1 cellular context compared by ENCODE assay signal in the genomic region with DNA sequence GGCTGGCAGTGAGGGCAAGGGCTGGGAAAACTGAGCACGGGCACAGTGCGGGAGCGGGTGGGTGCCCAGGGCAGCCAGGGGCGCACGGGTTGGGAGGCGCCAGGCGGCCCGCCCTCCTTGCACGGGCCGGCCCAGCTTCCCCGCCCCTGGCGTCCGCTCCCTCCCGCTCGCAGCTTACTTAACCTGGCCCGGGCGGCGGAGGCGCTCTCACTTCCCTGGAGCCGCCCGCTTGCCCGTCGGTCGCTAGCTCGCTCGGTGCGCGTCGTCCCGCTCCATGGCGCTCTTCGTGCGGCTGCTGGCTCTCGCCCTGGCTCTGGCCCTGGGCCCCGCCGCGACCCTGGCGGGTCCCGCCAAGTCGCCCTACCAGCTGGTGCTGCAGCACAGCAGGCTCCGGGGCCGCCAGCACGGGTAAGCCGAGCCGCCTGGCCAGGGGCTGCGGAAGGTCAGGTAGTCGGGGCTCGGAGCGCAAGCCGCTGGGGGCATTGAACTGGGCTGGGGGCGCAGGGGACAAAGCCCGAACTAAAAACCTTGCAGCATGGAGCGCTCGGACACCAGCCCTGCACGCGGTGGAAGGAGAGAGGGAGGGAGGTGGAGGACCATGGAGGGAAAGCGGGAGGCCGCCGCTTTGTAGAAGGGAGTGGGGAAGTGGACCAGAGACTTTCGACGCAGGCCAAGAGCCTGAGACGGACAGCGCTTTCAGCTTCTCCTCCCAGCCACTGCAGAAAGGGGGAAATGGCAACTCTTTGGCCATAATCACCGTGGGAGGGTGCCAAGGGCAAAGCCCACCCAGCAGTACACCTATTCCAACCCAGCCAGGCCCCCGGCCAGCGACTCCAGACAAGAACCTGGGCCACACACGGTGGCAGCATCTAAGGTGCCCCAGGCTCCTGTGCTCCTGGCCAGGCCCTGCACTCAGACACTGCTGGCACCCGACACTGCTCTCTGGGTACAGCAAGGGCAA.
TF ChIP-seq lines count a peak whose summit lies in the region.

Gene TGFBI (plus strand): TSS at position 207 of the 961 bp plus-strand sequence. CDS start 68 bp downstream, at position 275.

TF ChIP-seq in HepG2, 621 proteins besides CTCF, POLR2A, EP300 and RAD21 (continued from another document and continues in another):
- TF ChIP-seq ZSCAN5A (CRISPR knock-in tag; IDR thresholded peaks at IDR 0.05; ENCODE audit: borderline replicate concordance) = 0 out of 2 replicates have a peak, but pooled peaks have one; percentile 75
- TF ChIP-seq SP140L (CRISPR knock-in tag; IDR thresholded peaks at IDR 0.05; ENCODE audit: borderline replicate concordance) = no peak; the same call in 1 of the 2 replicates
- TF ChIP-seq, protein P1, sequence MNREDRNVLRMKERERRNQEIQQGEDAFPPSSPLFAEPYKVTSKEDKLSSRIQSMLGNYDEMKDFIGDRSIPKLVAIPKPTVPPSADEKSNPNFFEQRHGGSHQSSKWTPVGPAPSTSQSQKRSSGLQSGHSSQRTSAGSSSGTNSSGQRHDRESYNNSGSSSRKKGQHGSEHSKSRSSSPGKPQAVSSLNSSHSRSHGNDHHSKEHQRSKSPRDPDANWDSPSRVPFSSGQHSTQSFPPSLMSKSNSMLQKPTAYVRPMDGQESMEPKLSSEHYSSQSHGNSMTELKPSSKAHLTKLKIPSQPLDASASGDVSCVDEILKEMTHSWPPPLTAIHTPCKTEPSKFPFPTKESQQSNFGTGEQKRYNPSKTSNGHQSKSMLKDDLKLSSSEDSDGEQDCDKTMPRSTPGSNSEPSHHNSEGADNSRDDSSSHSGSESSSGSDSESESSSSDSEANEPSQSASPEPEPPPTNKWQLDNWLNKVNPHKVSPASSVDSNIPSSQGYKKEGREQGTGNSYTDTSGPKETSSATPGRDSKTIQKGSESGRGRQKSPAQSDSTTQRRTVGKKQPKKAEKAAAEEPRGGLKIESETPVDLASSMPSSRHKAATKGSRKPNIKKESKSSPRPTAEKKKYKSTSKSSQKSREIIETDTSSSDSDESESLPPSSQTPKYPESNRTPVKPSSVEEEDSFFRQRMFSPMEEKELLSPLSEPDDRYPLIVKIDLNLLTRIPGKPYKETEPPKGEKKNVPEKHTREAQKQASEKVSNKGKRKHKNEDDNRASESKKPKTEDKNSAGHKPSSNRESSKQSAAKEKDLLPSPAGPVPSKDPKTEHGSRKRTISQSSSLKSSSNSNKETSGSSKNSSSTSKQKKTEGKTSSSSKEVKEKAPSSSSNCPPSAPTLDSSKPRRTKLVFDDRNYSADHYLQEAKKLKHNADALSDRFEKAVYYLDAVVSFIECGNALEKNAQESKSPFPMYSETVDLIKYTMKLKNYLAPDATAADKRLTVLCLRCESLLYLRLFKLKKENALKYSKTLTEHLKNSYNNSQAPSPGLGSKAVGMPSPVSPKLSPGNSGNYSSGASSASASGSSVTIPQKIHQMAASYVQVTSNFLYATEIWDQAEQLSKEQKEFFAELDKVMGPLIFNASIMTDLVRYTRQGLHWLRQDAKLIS (CRISPR knock-in tag; IDR thresholded peaks at IDR 0.05) = no peak
- peak; percentile 69; the same call in 1 of the 2 replicates for TF ChIP-seq THAP7 (CRISPR knock-in tag; IDR thresholded peaks at IDR 0.05)
- TF ChIP-seq HNRNPH1 (optimal IDR thresholded peaks at IDR 0.05; ENCODE audit: low read depth, low read length) = no peak
- TF ChIP-seq ZBTB49 (CRISPR knock-in tag; IDR thresholded peaks at IDR 0.05; ENCODE audit: borderline replicate concordance) = no peak
- peak; percentile 62; the same call in 1 of the 2 replicates for TF ChIP-seq ZBTB38 (CRISPR knock-in tag; IDR thresholded peaks at IDR 0.05)
- TF ChIP-seq, protein P2, sequence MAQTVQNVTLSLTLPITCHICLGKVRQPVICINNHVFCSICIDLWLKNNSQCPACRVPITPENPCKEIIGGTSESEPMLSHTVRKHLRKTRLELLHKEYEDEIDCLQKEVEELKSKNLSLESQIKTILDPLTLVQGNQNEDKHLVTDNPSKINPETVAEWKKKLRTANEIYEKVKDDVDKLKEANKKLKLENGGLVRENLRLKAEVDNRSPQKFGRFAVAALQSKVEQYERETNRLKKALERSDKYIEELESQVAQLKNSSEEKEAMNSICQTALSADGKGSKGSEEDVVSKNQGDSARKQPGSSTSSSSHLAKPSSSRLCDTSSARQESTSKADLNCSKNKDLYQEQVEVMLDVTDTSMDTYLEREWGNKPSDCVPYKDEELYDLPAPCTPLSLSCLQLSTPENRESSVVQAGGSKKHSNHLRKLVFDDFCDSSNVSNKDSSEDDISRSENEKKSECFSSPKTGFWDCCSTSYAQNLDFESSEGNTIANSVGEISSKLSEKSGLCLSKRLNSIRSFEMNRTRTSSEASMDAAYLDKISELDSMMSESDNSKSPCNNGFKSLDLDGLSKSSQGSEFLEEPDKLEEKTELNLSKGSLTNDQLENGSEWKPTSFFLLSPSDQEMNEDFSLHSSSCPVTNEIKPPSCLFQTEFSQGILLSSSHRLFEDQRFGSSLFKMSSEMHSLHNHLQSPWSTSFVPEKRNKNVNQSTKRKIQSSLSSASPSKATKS (CRISPR knock-in tag; IDR thresholded peaks at IDR 0.05) = no peak
- TF ChIP-seq THRA (CRISPR knock-in tag; IDR thresholded peaks at IDR 0.05; ENCODE audit: borderline replicate concordance) = peak; percentile 53
- peak; percentile 84; the same call in 1 of the 2 replicates for TF ChIP-seq PAWR (CRISPR knock-in tag; IDR thresholded peaks at IDR 0.05; ENCODE audit: borderline replicate concordance)
- TF ChIP-seq ZNF772 (CRISPR knock-in tag; IDR thresholded peaks at IDR 0.05) = peak; percentile 92
- TF ChIP-seq ARID5B (CRISPR knock-in tag; IDR thresholded peaks at IDR 0.05) = peak; percentile 68
- TF ChIP-seq NBN (conservative IDR thresholded peaks at IDR 0.05) = no peak
- TF ChIP-seq, protein P3, sequence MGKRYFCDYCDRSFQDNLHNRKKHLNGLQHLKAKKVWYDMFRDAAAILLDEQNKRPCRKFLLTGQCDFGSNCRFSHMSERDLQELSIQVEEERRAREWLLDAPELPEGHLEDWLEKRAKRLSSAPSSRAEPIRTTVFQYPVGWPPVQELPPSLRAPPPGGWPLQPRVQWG (CRISPR knock-in tag; IDR thresholded peaks at IDR 0.05; ENCODE audit: borderline replicate concordance, low read depth) = no peak
- TF ChIP-seq TSC22D2 (CRISPR knock-in tag; IDR thresholded peaks at IDR 0.05; ENCODE audit: borderline replicate concordance) = 0 out of 2 replicates have a peak, but pooled peaks have one; percentile 89
- TF ChIP-seq FUBP1 (CRISPR knock-in tag; IDR thresholded peaks at IDR 0.05; ENCODE audit: borderline replicate concordance) = no peak
- 0 out of 2 replicates have a peak, but pooled peaks have one; percentile 68 for TF ChIP-seq SMAD9 (CRISPR knock-in tag; IDR thresholded peaks at IDR 0.05)
- no peak for TF ChIP-seq ZNF879 (CRISPR knock-in tag; IDR thresholded peaks at IDR 0.05)
- peak; percentile 78 for TF ChIP-seq TARDBP (CRISPR knock-in tag; IDR thresholded peaks at IDR 0.05)
- peak; percentile 95 for TF ChIP-seq ARNT2 (CRISPR knock-in tag; IDR thresholded peaks at IDR 0.05; ENCODE audit: low read depth)
- TF ChIP-seq ZNF616 (CRISPR knock-in tag; IDR thresholded peaks at IDR 0.05; ENCODE audit: low read depth) = 0 out of 2 replicates have a peak, but pooled peaks have one; percentile 26
- TF ChIP-seq TGIF2 (CRISPR knock-in tag; IDR thresholded peaks at IDR 0.05) = no peak
- TF ChIP-seq RBAK (CRISPR knock-in tag; IDR thresholded peaks at IDR 0.05) = no peak
- TF ChIP-seq ATF1 (CRISPR knock-in tag; IDR thresholded peaks at IDR 0.05) = no peak
- TF ChIP-seq GABPB1 (CRISPR knock-in tag; IDR thresholded peaks at IDR 0.05) = peak; percentile 80
- no peak for TF ChIP-seq CENPX (CRISPR knock-in tag; IDR thresholded peaks at IDR 0.05)
- TF ChIP-seq ZNF703 (CRISPR knock-in tag; IDR thresholded peaks at IDR 0.05; ENCODE audit: borderline replicate concordance) = no peak
- no peak for TF ChIP-seq FOXK1 (CRISPR knock-in tag; IDR thresholded peaks at IDR 0.05; ENCODE audit: borderline replicate concordance, low read depth)
- no peak for TF ChIP-seq TRIM22 (IDR thresholded peaks at IDR 0.05)
- peak; percentile 57; the same call in 1 of the 2 replicates for TF ChIP-seq MED1 (CRISPR knock-in tag; IDR thresholded peaks at IDR 0.05)
- no peak for TF ChIP-seq HMGA1 (CRISPR knock-in tag; conservative IDR thresholded peaks at IDR 0.05)
- no peak for TF ChIP-seq ZNF451 (CRISPR knock-in tag; IDR thresholded peaks at IDR 0.05)
